21 cellular contexts compared by ENCODE assay signal in the genomic region with DNA sequence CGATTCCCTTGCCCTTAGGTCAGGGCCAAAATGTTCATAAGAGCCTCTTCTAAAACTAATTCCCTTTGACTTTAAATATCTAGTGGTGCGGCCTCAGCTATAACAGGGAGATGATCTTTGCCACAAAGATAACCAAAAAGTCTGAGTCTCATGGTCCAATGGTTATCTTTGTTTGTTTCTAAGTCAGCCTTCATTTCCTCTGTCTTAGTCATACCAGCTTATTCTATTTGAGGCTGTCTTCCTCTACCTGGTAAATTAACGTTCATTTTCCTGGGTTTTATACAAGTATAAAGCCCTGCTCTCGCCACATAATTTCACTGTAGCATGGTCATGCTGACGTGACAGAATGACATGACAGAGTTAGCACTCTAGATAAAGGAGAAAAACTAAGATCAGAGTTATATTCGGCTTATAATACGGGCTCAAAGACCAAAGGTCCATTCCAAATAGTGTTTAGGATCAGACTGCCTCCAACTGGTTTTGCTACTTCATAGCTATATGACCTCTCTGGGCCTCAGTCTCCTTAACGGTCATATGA. TPM values are rescaled to one million over a fixed set of nuclear protein-coding genes. Genes with fewer than 3 reads are reported as not detected.
DNase-seq lines count a peak whose midpoint lies in the region; ATAC-seq, FAIRE-seq and TF ChIP-seq lines count a peak whose summit lies in the region.
"Had no signal": no experiment of that assay in that cellular context is flagged by ENCODE, and none has a peak within 500 bp of the region (broad histone marks: within the 10 kb centered on the region; RNA-seq: fewer than 3 reads in every experiment).

No MANE protein-coding gene starts in this region.

- H3K36me3 Mint-ChIP-seq in naive thymus-derived CD4-positive, alpha-beta T cell = no peaks in the 10 kb centered on the region
- H3K36me3 Mint-ChIP-seq: activated naive CD4-positive, alpha-beta T cell treated with anti-CD3 and anti-CD28 coated beads, Interleukin-2, amount 50 U/mL, for 24 hours had no signal

- peaks cover 0 to 4% (median under 1%) of the 10 kb centered on the region in 11 donors for H3K9me3 Mint-ChIP-seq in naive thymus-derived CD4-positive, alpha-beta T cell
- H3K9me3 Mint-ChIP-seq: activated naive CD4-positive, alpha-beta T cell treated with anti-CD3 and anti-CD28 coated beads, Interleukin-2, amount 50 U/mL, for 24 hours; CD4-positive, alpha-beta T cell had no signal

- POLR2A ChIA-PET in K562 (lab: Yijun Ruan, JAX) (interaction anchor here (0.9 kb wide), 1 partner anchor 17 kb away, joined by 3 read pairs; no protein-coding TSS in a partner anchor), PC-9 (lab: Charles Lee; ENCODE audit: unreplicated experiment) (no interaction called here)
- POLR2A ChIA-PET in naive thymus-derived CD4-positive, alpha-beta T cell (lab: Charles Lee) = no interaction called here

- H3K27me3 Mint-ChIP-seq in naive thymus-derived CD4-positive, alpha-beta T cell = peaks cover 0 to 21% (median 5%) of the 10 kb centered on the region in 5 donors

- no peaks in the 10 kb centered on the region for H3F3A ChIP-seq in PC-9 (ENCODE audit: insufficient read depth, low read depth)

- peak overlapping the region in 2 of 11 experiments; percentile 8 to 14; a peak in 2 of 22 replicates for H3K27ac ChIP-seq in BLaER1 treated with 17β-estradiol and CSF1 and Interleukin-3, amounts not matched to agents 10 nM and 100 nM
- no peak overlapping the region for H3K27ac ChIP-seq in K562 (ENCODE audit: extremely low read depth, low read depth, low read length)
- H3K27ac ChIP-seq in naive thymus-derived CD4-positive, alpha-beta T cell (ENCODE audit: low read depth, low read length) = no peak overlapping the region
- no peak overlapping the region for H3K27ac ChIP-seq in PC-9
- H3K27ac ChIP-seq: RWPE1, uterus had no signal

- no peak for TF ChIP-seq CTCF in K562 (IDR thresholded peaks at IDR 0.05 in 2 of 3, conservative IDR thresholded peaks at IDR 0.05 in 1 of 3; ENCODE audit: insufficient read depth in 2 of 3, low read depth in 1 of 3, low read length in 3 of 3)
- no peak for TF ChIP-seq CTCF in PC-9 (conservative IDR thresholded peaks at IDR 0.05)

- H4K20me1 ChIP-seq in BLaER1 treated with 17β-estradiol and CSF1 and Interleukin-3, amounts not matched to agents 10 nM and 100 nM = no peaks in the 10 kb centered on the region
- H4K20me1 ChIP-seq in K562 (replicated peaks; ENCODE audit: control insufficient read depth, insufficient read depth, low read length) (no peaks in the 10 kb centered on the region), PC-9 (ENCODE audit: insufficient read depth) (no peaks in the 10 kb centered on the region)

- peaks cover 11 to 38% (median 25%) of the 10 kb centered on the region in 10 experiments; a peak in 19 of 20 replicates for H3K4me1 ChIP-seq in BLaER1 treated with 17β-estradiol and CSF1 and Interleukin-3, amounts not matched to agents 10 nM and 100 nM
- H3K4me1 ChIP-seq in K562 (replicated peaks in 1 of 2; ENCODE audit: control insufficient read depth in 2 of 2, insufficient read depth in 2 of 2, low read length in 2 of 2) (no peaks in the 10 kb centered on the region; a peak in 1 of 5 replicates), PC-9 (replicated peaks; ENCODE audit: insufficient read depth) (no peaks in the 10 kb centered on the region)
- no peaks in the 10 kb centered on the region for H3K4me1 ChIP-seq in naive thymus-derived CD4-positive, alpha-beta T cell (ENCODE audit: control insufficient read depth in 2 of 2, insufficient read depth in 2 of 2, low read length in 2 of 2)
- H3K4me1 ChIP-seq: uterus had no signal

- ATAC-seq in GM19351 (IDR thresholded peaks at IDR 0.05; ENCODE audit: unreplicated experiment) (peak; percentile 80), HG03196 (IDR thresholded peaks at IDR 0.05; ENCODE audit: unreplicated experiment) (peak; percentile 61), K562 (peak; percentile 33)
- ATAC-seq in naive thymus-derived CD4-positive, alpha-beta T cell = no peak
- ATAC-seq: right cardiac atrium had no signal

- H2AFZ ChIP-seq in K562 (ENCODE audit: low read depth, low read length) (peak overlapping the region; percentile 13), PC-9 (no peak overlapping the region)

- no TSS peak for BruUV-seq in K562 (replicated peaks; lab: Mats Ljungman, UMichigan)
- no TSS peak for BruUV-seq in PC-9 (replicated peaks; lab: Mats Ljungman, UMichigan)

- H3K4me3 Mint-ChIP-seq in naive thymus-derived CD4-positive, alpha-beta T cell = no peak overlapping the region
- H3K4me3 Mint-ChIP-seq: activated naive CD4-positive, alpha-beta T cell treated with anti-CD3 and anti-CD28 coated beads, Interleukin-2, amount 50 U/mL, for 24 hours; CD4-positive, alpha-beta T cell had no signal

- no peak for TF ChIP-seq POLR2A in K562 (conservative IDR thresholded peaks at IDR 0.05)

- peaks cover 0 to 13% (median 0%) of the 10 kb centered on the region in 7 donors for H3K4me1 Mint-ChIP-seq in naive thymus-derived CD4-positive, alpha-beta T cell
- H3K4me1 Mint-ChIP-seq: activated naive CD4-positive, alpha-beta T cell treated with anti-CD3 and anti-CD28 coated beads, Interleukin-2, amount 50 U/mL, for 24 hours had no signal

- intact Hi-C loops in K562 (cut with micrococcal nuclease) = no loop called here
- intact Hi-C loops in naive thymus-derived CD4-positive, alpha-beta T cell (cut with micrococcal nuclease) = no loop called here
- intact Hi-C loops in PC-9 (cut with micrococcal nuclease; ENCODE audit: unreplicated experiment) = no loop called here

- no peak overlapping the region for H3K27ac Mint-ChIP-seq in naive thymus-derived CD4-positive, alpha-beta T cell
- H3K27ac Mint-ChIP-seq: activated naive CD4-positive, alpha-beta T cell treated with anti-CD3 and anti-CD28 coated beads, Interleukin-2, amount 50 U/mL, for 24 hours; CD4-positive, alpha-beta T cell had no signal

- H3K79me2 ChIP-seq in K562 (ENCODE audit: control insufficient read depth, insufficient read depth, low read length) (no peaks in the 10 kb centered on the region), PC-9 (ENCODE audit: low read depth) (no peaks in the 10 kb centered on the region)

- no peak for FAIRE-seq in K562 (lab: Jason Lieb, UNC)
- FAIRE-seq: endometrium, HTR-8/SVneo had no signal

- TF ChIP-seq RAD21 in K562 (CRISPR knock-in tag; conservative IDR thresholded peaks at IDR 0.05 in 1 of 2, IDR thresholded peaks at IDR 0.05 in 1 of 2) = no peak

- CTCF ChIA-PET in K562 (lab: Yijun Ruan, JAX; ENCODE audit: low intra/inter-chr PET ratio) = no interaction called here
- CTCF ChIA-PET in naive thymus-derived CD4-positive, alpha-beta T cell (lab: Charles Lee) = no interaction called here
- CTCF ChIA-PET in PC-9 (lab: Charles Lee) = no interaction called here

- H3K4me2 ChIP-seq in BLaER1 treated with 17β-estradiol and CSF1 and Interleukin-3, amounts not matched to agents 10 nM and 100 nM = peak overlapping the region in 8 of 11 experiments; percentile 12 to 34 (median 26); a peak in 14 of 22 replicates
- H3K4me2 ChIP-seq in K562 (ENCODE audit: insufficient read depth, low read length) (no peak overlapping the region), PC-9 (no peak overlapping the region)

- WGBS in K562 (ENCODE audit: insufficient coverage, low coverage, missing lambda C conversion rate) = 8% methylated on average over 8 of the region's 8 CpGs

- TF ChIP-seq EP300 in K562 (IDR thresholded peaks at IDR 0.05; ENCODE audit: low read length) = no peak

- in situ Hi-C loops in K562 (cut with MboI) = no loop called here

- H3K27me3 ChIP-seq in BLaER1 treated with 17β-estradiol and CSF1 and Interleukin-3, amounts not matched to agents 10 nM and 100 nM = no peaks in the 10 kb centered on the region
- H3K27me3 ChIP-seq in K562 (ENCODE audit: control insufficient read depth in 2 of 2, insufficient read depth in 2 of 2, low read length in 2 of 2) (peaks cover 0 to 5% of the 10 kb centered on the region in 2 experiments; a peak in 2 of 5 replicates), PC-9 (ENCODE audit: insufficient read depth, low read depth) (no peaks in the 10 kb centered on the region)
- H3K27me3 ChIP-seq in naive thymus-derived CD4-positive, alpha-beta T cell (ENCODE audit: control insufficient read depth in 2 of 2, insufficient read depth in 2 of 2, low read length in 2 of 2) = no peaks in the 10 kb centered on the region
- H3K27me3 ChIP-seq: uterus had no signal

- no peak overlapping the region for H3K4me3 ChIP-seq in BLaER1 treated with 17β-estradiol and CSF1 and Interleukin-3, amounts not matched to agents 10 nM and 100 nM
- H3K4me3 ChIP-seq in K562 = no peak overlapping the region
- H3K4me3 ChIP-seq in naive thymus-derived CD4-positive, alpha-beta T cell (ENCODE audit: low read length) = no peak overlapping the region
- H3K4me3 ChIP-seq in PC-9 = no peak overlapping the region
- H3K4me3 ChIP-seq: uterus had no signal

- H3K36me3 ChIP-seq in BLaER1 treated with 17β-estradiol and CSF1 and Interleukin-3, amounts not matched to agents 10 nM and 100 nM = no peaks in the 10 kb centered on the region
- H3K36me3 ChIP-seq in K562 (ENCODE audit: control insufficient read depth, insufficient read depth, low read length) = no peaks in the 10 kb centered on the region
- H3K36me3 ChIP-seq in naive thymus-derived CD4-positive, alpha-beta T cell (ENCODE audit: control insufficient read depth in 2 of 3, insufficient read depth in 3 of 3, low read length in 3 of 3) = no peaks in the 10 kb centered on the region
- no peaks in the 10 kb centered on the region for H3K36me3 ChIP-seq in PC-9 (ENCODE audit: low read depth)
- H3K36me3 ChIP-seq: uterus had no signal

- no peak overlapping the region for H3K9ac ChIP-seq in BLaER1 treated with 17β-estradiol and CSF1 and Interleukin-3, amounts not matched to agents 10 nM and 100 nM
- H3K9ac ChIP-seq in K562 (ENCODE audit: insufficient read depth in 1 of 2, low read depth in 2 of 2, low read length in 2 of 2) = no peak overlapping the region

- H3K9me1 ChIP-seq in K562 (ENCODE audit: control insufficient read depth, insufficient read depth, low read length) = no peaks in the 10 kb centered on the region

- H3K9me2 ChIP-seq in PC-9 (ENCODE audit: insufficient read depth) = no peaks in the 10 kb centered on the region

- H3K9me3 ChIP-seq in BLaER1 treated with 17β-estradiol and CSF1 and Interleukin-3, amounts not matched to agents 10 nM and 100 nM (replicated peaks in 1 of 11) = peaks cover 2 to 13% (median 9%) of the 10 kb centered on the region in 11 experiments; a peak in 19 of 22 replicates
- H3K9me3 ChIP-seq in K562 (replicated peaks; ENCODE audit: control insufficient read depth, insufficient read depth, low read depth, low read length) = no peaks in the 10 kb centered on the region
- no peaks in the 10 kb centered on the region for H3K9me3 ChIP-seq in naive thymus-derived CD4-positive, alpha-beta T cell (ENCODE audit: control insufficient read depth in 2 of 3, low read length in 3 of 3)
- H3K9me3 ChIP-seq in PC-9 (ENCODE audit: insufficient read depth, low read depth) = no peaks in the 10 kb centered on the region
- H3K9me3 ChIP-seq: uterus had no signal

- DNase-seq in K562 (ENCODE audit: extremely low read depth in 1 of 4, low spot score in 3 of 4) (no peak), NCI-H1694 (lab: John Stamatoyannopoulos, UW) (no peak), PC-9 (no peak), DMS153 (lab: John Stamatoyannopoulos, UW) (no peak)
- no peak for DNase-seq in naive thymus-derived CD4-positive, alpha-beta T cell
- DNase-seq: activated CD4-positive, alpha-beta T cell treated with anti-CD3 and anti-CD28 coated beads, Interleukin-2, amount 50 U/mL, for 4 hours; CD4-positive, alpha-beta T cell; DMS79 treated with DMSO at 0.1 percent for 48 hours; hippocampal formation; NCI-H1436 treated with DMSO at 0.1 percent for 48 hours; NCI-H226; occipital lobe; right cardiac atrium; uterus had no signal

RNA-seq across cellular contexts. Expression of a gene that starts 18.4 kb away (rescaled TPM):
- total RNA-seq in K562 (2011; cell fraction: chromatin; rRNA removed; ENCODE audit: low replicate concordance) = not detected in 2 replicates
- total RNA-seq in K562 (2011; cell fraction: nucleolus; rRNA removed) = not detected in 2 replicates
- not detected in 2 replicates for total RNA-seq in K562 (2011; cell fraction: nucleoplasm; rRNA removed)
- total RNA-seq in K562 (2014; rRNA removed) = not detected in 2 replicates
- total RNA-seq in K562 (2014; rRNA removed; fragmentation: Illumina TruSeq; extraction: Trizol) = not detected in 2 replicates
- not detected in 2 replicates for total RNA-seq in K562 (2015; rRNA removed; fragmentation: Illumina TruSeq; extraction: Trizol)
- total RNA-seq in K562 (2021) = not detected in 2 replicates
- not detected in 2 replicates for polyA plus RNA-seq in K562 (2011; rRNA removed)
- polyA plus RNA-seq in K562 (2011; cell fraction: cytosol; rRNA removed) = not detected in 2 replicates
- not detected in 2 replicates for polyA plus RNA-seq in K562 (2011; cell fraction: nucleus; rRNA removed)
- not detected in 2 replicates for polyA plus RNA-seq in K562 (2012)
- polyA plus RNA-seq in K562 (2014; fragmentation: Illumina TruSeq; extraction: Trizol) = not detected in 2 replicates
- not detected for polyA plus RNA-seq in K562 (2014; fragmentation: Nextera tagmentation; extraction: Ambion mirVana)
- not detected in 2 replicates for polyA plus RNA-seq in K562 (2014; rRNA removed)
- polyA minus RNA-seq in K562 (2011; rRNA and poly(A)+ RNA removed) = not detected in 2 replicates
- not detected in 2 replicates for polyA minus RNA-seq in K562 (2011; cell fraction: cytosol; rRNA and poly(A)+ RNA removed)
- polyA minus RNA-seq in K562 (2011; cell fraction: nucleus; rRNA and poly(A)+ RNA removed) = not detected in 2 replicates
- under 1 TPM in 3 of 5 experiments, not detected in 2; 0.11 to 0.32 (median 0.15) TPM for total RNA-seq in naive thymus-derived CD4-positive, alpha-beta T cell
- polyA plus RNA-seq in naive thymus-derived CD4-positive, alpha-beta T cell = not detected
- total RNA-seq in PC-9 (2021) = 2.6 and 5.3 TPM in 2 replicates
- total RNA-seq: CD4-positive, alpha-beta T cell had no signal

RNA-seq across cellular contexts. Expression of a gene that starts 18.9 kb away (rescaled TPM):
- total RNA-seq in K562 (2011; cell fraction: chromatin; rRNA removed; ENCODE audit: low replicate concordance) = 0.07 TPM in 1 of 2 replicates, not detected in the other
- total RNA-seq in K562 (2011; cell fraction: nucleolus; rRNA removed) = not detected in 2 replicates
- total RNA-seq in K562 (2011; cell fraction: nucleoplasm; rRNA removed) = 1.2 TPM in 1 of 2 replicates, not detected in the other
- total RNA-seq in K562 (2014; rRNA removed) = 0.12 TPM in 1 of 2 replicates, not detected in the other
- 0.04 TPM in 1 of 2 replicates, not detected in the other for total RNA-seq in K562 (2014; rRNA removed; fragmentation: Illumina TruSeq; extraction: Trizol)
- not detected in 2 replicates for total RNA-seq in K562 (2015; rRNA removed; fragmentation: Illumina TruSeq; extraction: Trizol)
- 0.18 and 0.56 TPM in 2 replicates for total RNA-seq in K562 (2021)
- 0.14 TPM in 1 of 2 replicates, not detected in the other for polyA plus RNA-seq in K562 (2011; rRNA removed)
- 0.07 TPM in 1 of 2 replicates, not detected in the other for polyA plus RNA-seq in K562 (2011; cell fraction: cytosol; rRNA removed)
- 0.24 TPM in 1 of 2 replicates, not detected in the other for polyA plus RNA-seq in K562 (2011; cell fraction: nucleus; rRNA removed)
- polyA plus RNA-seq in K562 (2012) = 0.23 and 0.60 TPM in 2 replicates
- 0.19 TPM in 1 of 2 replicates, not detected in the other for polyA plus RNA-seq in K562 (2014; fragmentation: Illumina TruSeq; extraction: Trizol)
- polyA plus RNA-seq in K562 (2014; fragmentation: Nextera tagmentation; extraction: Ambion mirVana) = under 1 TPM; 0.07 to 0.15 TPM
- 0.03 and 0.18 TPM in 2 replicates for polyA plus RNA-seq in K562 (2014; rRNA removed)
- not detected in 2 replicates for polyA minus RNA-seq in K562 (2011; rRNA and poly(A)+ RNA removed)
- polyA minus RNA-seq in K562 (2011; cell fraction: cytosol; rRNA and poly(A)+ RNA removed) = 0.29 TPM in 1 of 2 replicates, not detected in the other
- 0.13 TPM in 1 of 2 replicates, not detected in the other for polyA minus RNA-seq in K562 (2011; cell fraction: nucleus; rRNA and poly(A)+ RNA removed)
- 1 to 10 TPM in 3 of 5 experiments, under 1 TPM in 2; 0.30 to 6.8 (median 1.5) TPM for total RNA-seq in naive thymus-derived CD4-positive, alpha-beta T cell
- polyA plus RNA-seq in naive thymus-derived CD4-positive, alpha-beta T cell = under 1 TPM; 0.15 TPM
- 42.0 and 56.9 TPM in 2 replicates for total RNA-seq in PC-9 (2021)
- total RNA-seq: CD4-positive, alpha-beta T cell had no signal

Comparison
In these comparisons a context has a peak if more than half of its experiments do, and no peak if none do; other contexts are left out.
1. H3K4me2 ChIP-seq: peak in BLaER1 treated with 17β-estradiol and CSF1 and Interleukin-3, amounts not matched to agents 10 nM and 100 nM (8 of 11); none in K562 (single experiment) and PC-9 (single experiment).